In the genomic region with DNA sequence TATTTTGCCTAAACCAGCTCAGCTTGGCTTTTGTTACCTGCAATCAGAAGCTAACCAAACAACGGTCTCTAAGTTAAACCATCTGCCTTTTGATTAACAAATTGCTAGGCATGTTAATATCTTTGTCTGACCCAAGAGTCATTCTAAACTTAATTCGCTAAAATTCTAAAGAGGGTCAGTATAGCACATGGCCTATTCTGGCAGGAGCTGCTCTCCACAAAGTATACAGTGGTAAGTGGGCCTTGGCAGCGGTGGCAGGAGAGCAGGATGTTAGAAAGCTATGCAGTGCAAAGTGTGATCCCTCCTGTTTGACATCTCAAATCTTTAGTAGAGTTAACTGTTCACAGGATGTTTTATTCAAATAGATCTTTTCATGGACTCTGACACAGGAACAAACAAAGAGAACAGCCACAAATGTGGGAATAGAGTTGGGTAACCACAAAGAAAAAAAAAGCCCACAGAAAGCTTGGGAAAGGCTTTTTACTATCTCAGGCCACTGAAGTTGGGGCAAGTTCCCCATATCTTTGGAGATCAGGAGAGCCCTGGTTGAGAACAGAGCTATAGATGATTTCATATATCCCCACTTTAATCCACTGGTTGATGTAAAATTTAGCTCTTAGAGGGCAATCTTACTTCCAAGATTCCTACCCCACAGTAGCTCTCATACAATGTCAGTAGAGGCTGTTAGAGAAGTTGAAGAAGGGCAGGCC, we compare ENCODE assay signal across 1 cellular context.
A peak's percentile ranks its signal among the peaks of the same experiment; 100 is the strongest.
TF ChIP-seq lines count a peak whose summit lies in the region.

No MANE protein-coding gene starts in this region.

TF ChIP-seq in HepG2, 621 proteins besides CTCF, POLR2A, EP300 and RAD21 (continued from another document and continues in another):
- TF ChIP-seq, protein P1, sequence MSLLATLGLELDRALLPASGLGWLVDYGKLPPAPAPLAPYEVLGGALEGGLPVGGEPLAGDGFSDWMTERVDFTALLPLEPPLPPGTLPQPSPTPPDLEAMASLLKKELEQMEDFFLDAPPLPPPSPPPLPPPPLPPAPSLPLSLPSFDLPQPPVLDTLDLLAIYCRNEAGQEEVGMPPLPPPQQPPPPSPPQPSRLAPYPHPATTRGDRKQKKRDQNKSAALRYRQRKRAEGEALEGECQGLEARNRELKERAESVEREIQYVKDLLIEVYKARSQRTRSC (CRISPR knock-in tag; IDR thresholded peaks at IDR 0.05; ENCODE audit: low read depth) = no peak
- TF ChIP-seq, protein P2, sequence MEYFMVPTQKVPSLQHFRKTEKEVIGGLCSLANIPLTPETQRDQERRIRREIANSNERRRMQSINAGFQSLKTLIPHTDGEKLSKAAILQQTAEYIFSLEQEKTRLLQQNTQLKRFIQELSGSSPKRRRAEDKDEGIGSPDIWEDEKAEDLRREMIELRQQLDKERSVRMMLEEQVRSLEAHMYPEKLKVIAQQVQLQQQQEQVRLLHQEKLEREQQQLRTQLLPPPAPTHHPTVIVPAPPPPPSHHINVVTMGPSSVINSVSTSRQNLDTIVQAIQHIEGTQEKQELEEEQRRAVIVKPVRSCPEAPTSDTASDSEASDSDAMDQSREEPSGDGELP (IDR thresholded peaks at IDR 0.05; ENCODE audit: borderline replicate concordance, low read depth) = no peak
- TF ChIP-seq ZSCAN25 (CRISPR knock-in tag; IDR thresholded peaks at IDR 0.05) = 0 out of 2 replicates have a peak, but pooled peaks have one; percentile 24
- TF ChIP-seq, protein P3, sequence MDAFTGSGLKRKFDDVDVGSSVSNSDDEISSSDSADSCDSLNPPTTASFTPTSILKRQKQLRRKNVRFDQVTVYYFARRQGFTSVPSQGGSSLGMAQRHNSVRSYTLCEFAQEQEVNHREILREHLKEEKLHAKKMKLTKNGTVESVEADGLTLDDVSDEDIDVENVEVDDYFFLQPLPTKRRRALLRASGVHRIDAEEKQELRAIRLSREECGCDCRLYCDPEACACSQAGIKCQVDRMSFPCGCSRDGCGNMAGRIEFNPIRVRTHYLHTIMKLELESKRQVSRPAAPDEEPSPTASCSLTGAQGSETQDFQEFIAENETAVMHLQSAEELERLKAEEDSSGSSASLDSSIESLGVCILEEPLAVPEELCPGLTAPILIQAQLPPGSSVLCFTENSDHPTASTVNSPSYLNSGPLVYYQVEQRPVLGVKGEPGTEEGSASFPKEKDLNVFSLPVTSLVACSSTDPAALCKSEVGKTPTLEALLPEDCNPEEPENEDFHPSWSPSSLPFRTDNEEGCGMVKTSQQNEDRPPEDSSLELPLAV (CRISPR knock-in tag; conservative IDR thresholded peaks at IDR 0.05; ENCODE audit: low read depth) = no peak
- TF ChIP-seq, protein P4, sequence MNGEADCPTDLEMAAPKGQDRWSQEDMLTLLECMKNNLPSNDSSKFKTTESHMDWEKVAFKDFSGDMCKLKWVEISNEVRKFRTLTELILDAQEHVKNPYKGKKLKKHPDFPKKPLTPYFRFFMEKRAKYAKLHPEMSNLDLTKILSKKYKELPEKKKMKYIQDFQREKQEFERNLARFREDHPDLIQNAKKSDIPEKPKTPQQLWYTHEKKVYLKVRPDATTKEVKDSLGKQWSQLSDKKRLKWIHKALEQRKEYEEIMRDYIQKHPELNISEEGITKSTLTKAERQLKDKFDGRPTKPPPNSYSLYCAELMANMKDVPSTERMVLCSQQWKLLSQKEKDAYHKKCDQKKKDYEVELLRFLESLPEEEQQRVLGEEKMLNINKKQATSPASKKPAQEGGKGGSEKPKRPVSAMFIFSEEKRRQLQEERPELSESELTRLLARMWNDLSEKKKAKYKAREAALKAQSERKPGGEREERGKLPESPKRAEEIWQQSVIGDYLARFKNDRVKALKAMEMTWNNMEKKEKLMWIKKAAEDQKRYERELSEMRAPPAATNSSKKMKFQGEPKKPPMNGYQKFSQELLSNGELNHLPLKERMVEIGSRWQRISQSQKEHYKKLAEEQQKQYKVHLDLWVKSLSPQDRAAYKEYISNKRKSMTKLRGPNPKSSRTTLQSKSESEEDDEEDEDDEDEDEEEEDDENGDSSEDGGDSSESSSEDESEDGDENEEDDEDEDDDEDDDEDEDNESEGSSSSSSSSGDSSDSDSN (CRISPR knock-in tag; IDR thresholded peaks at IDR 0.05) = no peak
- peak; percentile 84 for TF ChIP-seq KAT8 (CRISPR knock-in tag; IDR thresholded peaks at IDR 0.05)
- TF ChIP-seq ELF1 (CRISPR knock-in tag; IDR thresholded peaks at IDR 0.05) = no peak
- no peak for TF ChIP-seq NR3C1 (CRISPR knock-in tag; IDR thresholded peaks at IDR 0.05)
- TF ChIP-seq ZFP62 (CRISPR knock-in tag; IDR thresholded peaks at IDR 0.05) = no peak
- TF ChIP-seq ZNF430 (CRISPR knock-in tag; IDR thresholded peaks at IDR 0.05) = peak; percentile 61; the same call in 1 of the 2 replicates
- TF ChIP-seq AGO1 (IDR thresholded peaks at IDR 0.05; ENCODE audit: low read depth, low read length, poor library complexity, severe bottlenecking) = no peak
- no peak for TF ChIP-seq ZFYVE20 (CRISPR knock-in tag; IDR thresholded peaks at IDR 0.05; ENCODE audit: borderline replicate concordance, low read depth)
- TF ChIP-seq U2AF1 (optimal IDR thresholded peaks at IDR 0.05; ENCODE audit: low read depth, low read length) = no peak
- peak; percentile 47; the same call in 1 of the 2 replicates for TF ChIP-seq RBFOX2 (IDR thresholded peaks at IDR 0.05; ENCODE audit: low read depth, low read length)
- peak; percentile 78 for TF ChIP-seq SOX5 (CRISPR knock-in tag; IDR thresholded peaks at IDR 0.05; ENCODE audit: borderline replicate concordance)
- TF ChIP-seq SOX6 (IDR thresholded peaks at IDR 0.05) = no peak
- TF ChIP-seq SOX6 (CRISPR knock-in tag; IDR thresholded peaks at IDR 0.05) = peak; percentile 91
- TF ChIP-seq RARA (CRISPR knock-in tag; IDR thresholded peaks at IDR 0.05) = no peak; the same call in none of the 2 replicates
- no peak for TF ChIP-seq ZNF569 (CRISPR knock-in tag; IDR thresholded peaks at IDR 0.05; ENCODE audit: borderline replicate concordance)
- no peak; the same call in 1 of the 2 replicates for TF ChIP-seq ZNF777 (CRISPR knock-in tag; IDR thresholded peaks at IDR 0.05)
- peak; percentile 80 for TF ChIP-seq TEAD3 (CRISPR knock-in tag; optimal IDR thresholded peaks at IDR 0.05; ENCODE audit: borderline replicate concordance)
- TF ChIP-seq, protein P5, sequence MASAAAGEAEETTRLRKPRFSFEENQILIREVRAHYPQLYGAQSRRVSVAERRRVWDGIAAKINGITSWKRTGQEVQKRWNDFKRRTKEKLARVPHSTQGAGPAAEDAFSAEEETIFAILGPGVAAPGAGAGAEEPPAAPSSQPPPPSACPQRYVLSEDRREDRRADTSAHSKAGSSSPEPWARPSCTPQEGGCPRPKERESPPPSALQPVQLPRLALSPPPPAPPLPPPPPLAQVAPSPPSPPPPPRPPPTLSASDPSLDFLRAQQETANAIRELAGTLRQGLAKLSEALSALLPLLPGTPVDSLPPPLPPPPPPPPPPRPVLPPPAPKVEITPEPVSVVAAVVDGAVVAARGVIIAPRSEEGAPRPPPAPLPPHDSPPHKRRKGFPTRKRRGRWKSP (CRISPR knock-in tag; IDR thresholded peaks at IDR 0.05) = 0 out of 2 replicates have a peak, but pooled peaks have one; percentile 40
- TF ChIP-seq ZNF12 (CRISPR knock-in tag; IDR thresholded peaks at IDR 0.05) = peak; percentile 72
- TF ChIP-seq MBNL3 (CRISPR knock-in tag; conservative IDR thresholded peaks at IDR 0.05) = no peak
- no peak for TF ChIP-seq HNRNPL (IDR thresholded peaks at IDR 0.05; ENCODE audit: low read depth, low read length)
- peak; percentile 70 for TF ChIP-seq ZMYM3 (CRISPR knock-in tag; IDR thresholded peaks at IDR 0.05)
- TF ChIP-seq IRF2 (CRISPR knock-in tag; IDR thresholded peaks at IDR 0.05) = peak; percentile 82
- TF ChIP-seq, protein P6, sequence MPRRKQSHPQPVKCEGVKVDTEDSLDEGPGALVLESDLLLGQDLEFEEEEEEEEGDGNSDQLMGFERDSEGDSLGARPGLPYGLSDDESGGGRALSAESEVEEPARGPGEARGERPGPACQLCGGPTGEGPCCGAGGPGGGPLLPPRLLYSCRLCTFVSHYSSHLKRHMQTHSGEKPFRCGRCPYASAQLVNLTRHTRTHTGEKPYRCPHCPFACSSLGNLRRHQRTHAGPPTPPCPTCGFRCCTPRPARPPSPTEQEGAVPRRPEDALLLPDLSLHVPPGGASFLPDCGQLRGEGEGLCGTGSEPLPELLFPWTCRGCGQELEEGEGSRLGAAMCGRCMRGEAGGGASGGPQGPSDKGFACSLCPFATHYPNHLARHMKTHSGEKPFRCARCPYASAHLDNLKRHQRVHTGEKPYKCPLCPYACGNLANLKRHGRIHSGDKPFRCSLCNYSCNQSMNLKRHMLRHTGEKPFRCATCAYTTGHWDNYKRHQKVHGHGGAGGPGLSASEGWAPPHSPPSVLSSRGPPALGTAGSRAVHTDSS (CRISPR knock-in tag; conservative IDR thresholded peaks at IDR 0.05) = no peak
- TF ChIP-seq, protein P7, sequence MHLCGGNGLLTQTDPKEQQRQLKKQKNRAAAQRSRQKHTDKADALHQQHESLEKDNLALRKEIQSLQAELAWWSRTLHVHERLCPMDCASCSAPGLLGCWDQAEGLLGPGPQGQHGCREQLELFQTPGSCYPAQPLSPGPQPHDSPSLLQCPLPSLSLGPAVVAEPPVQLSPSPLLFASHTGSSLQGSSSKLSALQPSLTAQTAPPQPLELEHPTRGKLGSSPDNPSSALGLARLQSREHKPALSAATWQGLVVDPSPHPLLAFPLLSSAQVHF (CRISPR knock-in tag; IDR thresholded peaks at IDR 0.05) = no peak
- no peak for TF ChIP-seq TEAD2 (CRISPR knock-in tag; IDR thresholded peaks at IDR 0.05)
- TF ChIP-seq, protein P8, sequence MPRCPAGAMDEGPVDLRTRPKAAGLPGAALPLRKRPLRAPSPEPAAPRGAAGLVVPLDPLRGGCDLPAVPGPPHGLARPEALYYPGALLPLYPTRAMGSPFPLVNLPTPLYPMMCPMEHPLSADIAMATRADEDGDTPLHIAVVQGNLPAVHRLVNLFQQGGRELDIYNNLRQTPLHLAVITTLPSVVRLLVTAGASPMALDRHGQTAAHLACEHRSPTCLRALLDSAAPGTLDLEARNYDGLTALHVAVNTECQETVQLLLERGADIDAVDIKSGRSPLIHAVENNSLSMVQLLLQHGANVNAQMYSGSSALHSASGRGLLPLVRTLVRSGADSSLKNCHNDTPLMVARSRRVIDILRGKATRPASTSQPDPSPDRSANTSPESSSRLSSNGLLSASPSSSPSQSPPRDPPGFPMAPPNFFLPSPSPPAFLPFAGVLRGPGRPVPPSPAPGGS (CRISPR knock-in tag; IDR thresholded peaks at IDR 0.05) = no peak
- TF ChIP-seq NFYB (CRISPR knock-in tag; IDR thresholded peaks at IDR 0.05) = no peak
- TF ChIP-seq, protein P9, sequence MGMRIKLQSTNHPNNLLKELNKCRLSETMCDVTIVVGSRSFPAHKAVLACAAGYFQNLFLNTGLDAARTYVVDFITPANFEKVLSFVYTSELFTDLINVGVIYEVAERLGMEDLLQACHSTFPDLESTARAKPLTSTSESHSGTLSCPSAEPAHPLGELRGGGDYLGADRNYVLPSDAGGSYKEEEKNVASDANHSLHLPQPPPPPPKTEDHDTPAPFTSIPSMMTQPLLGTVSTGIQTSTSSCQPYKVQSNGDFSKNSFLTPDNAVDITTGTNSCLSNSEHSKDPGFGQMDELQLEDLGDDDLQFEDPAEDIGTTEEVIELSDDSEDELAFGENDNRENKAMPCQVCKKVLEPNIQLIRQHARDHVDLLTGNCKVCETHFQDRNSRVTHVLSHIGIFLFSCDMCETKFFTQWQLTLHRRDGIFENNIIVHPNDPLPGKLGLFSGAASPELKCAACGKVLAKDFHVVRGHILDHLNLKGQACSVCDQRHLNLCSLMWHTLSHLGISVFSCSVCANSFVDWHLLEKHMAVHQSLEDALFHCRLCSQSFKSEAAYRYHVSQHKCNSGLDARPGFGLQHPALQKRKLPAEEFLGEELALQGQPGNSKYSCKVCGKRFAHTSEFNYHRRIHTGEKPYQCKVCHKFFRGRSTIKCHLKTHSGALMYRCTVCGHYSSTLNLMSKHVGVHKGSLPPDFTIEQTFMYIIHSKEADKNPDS (CRISPR knock-in tag; IDR thresholded peaks at IDR 0.05) = no peak
- peak; percentile 74; the same call in 1 of the 2 replicates for TF ChIP-seq ZNF772 (CRISPR knock-in tag; IDR thresholded peaks at IDR 0.05)
- TF ChIP-seq MXD4 (CRISPR knock-in tag; IDR thresholded peaks at IDR 0.05) = peak; percentile 66
- TF ChIP-seq ZNF713 (CRISPR knock-in tag; IDR thresholded peaks at IDR 0.05) = no peak
- no peak for TF ChIP-seq HNRNPUL1 (IDR thresholded peaks at IDR 0.05; ENCODE audit: low read depth, low read length)
- TF ChIP-seq, protein P10, sequence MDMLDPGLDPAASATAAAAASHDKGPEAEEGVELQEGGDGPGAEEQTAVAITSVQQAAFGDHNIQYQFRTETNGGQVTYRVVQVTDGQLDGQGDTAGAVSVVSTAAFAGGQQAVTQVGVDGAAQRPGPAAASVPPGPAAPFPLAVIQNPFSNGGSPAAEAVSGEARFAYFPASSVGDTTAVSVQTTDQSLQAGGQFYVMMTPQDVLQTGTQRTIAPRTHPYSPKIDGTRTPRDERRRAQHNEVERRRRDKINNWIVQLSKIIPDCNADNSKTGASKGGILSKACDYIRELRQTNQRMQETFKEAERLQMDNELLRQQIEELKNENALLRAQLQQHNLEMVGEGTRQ (IDR thresholded peaks at IDR 0.05; ENCODE audit: low read depth, low read length) = no peak
- TF ChIP-seq, protein P10 (CRISPR knock-in tag; IDR thresholded peaks at IDR 0.05; ENCODE audit: borderline replicate concordance) = no peak
- TF ChIP-seq FOSL2 (CRISPR knock-in tag; IDR thresholded peaks at IDR 0.05) = peak; percentile 26; the same call in 1 of the 2 replicates
- TF ChIP-seq ZNF781 (CRISPR knock-in tag; IDR thresholded peaks at IDR 0.05; ENCODE audit: borderline replicate concordance, not compliant biosample characterization) = peak; percentile 65
- TF ChIP-seq, protein P11, sequence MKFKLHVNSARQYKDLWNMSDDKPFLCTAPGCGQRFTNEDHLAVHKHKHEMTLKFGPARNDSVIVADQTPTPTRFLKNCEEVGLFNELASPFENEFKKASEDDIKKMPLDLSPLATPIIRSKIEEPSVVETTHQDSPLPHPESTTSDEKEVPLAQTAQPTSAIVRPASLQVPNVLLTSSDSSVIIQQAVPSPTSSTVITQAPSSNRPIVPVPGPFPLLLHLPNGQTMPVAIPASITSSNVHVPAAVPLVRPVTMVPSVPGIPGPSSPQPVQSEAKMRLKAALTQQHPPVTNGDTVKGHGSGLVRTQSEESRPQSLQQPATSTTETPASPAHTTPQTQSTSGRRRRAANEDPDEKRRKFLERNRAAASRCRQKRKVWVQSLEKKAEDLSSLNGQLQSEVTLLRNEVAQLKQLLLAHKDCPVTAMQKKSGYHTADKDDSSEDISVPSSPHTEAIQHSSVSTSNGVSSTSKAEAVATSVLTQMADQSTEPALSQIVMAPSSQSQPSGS (CRISPR knock-in tag; IDR thresholded peaks at IDR 0.05) = peak; percentile 64; the same call in 1 of the 2 replicates
- TF ChIP-seq HCFC1 (IDR thresholded peaks at IDR 0.05; ENCODE audit: low read depth, low read length) = no peak; the same call in 1 of the 2 replicates
- TF ChIP-seq ZNF431 (CRISPR knock-in tag; IDR thresholded peaks at IDR 0.05; ENCODE audit: borderline replicate concordance, low read depth) = no peak; the same call in 1 of the 2 replicates
